ENCODE assay signal across 8 cellular contexts in genomic region chr1:147890177-147890790, GRCh38. TPM values are rescaled to one million over a fixed set of nuclear protein-coding genes. Genes with fewer than 3 reads are reported as not detected.
DNase-seq lines count a peak whose midpoint lies in the region; ATAC-seq, FAIRE-seq and TF ChIP-seq lines count a peak whose summit lies in the region.

No MANE protein-coding gene starts in this region.

- no peak overlapping the region for H3K27ac ChIP-seq in RWPE2 (ENCODE audit: poor library complexity, severe bottlenecking)

- no peaks in the 10 kb centered on the region for H3K27me3 ChIP-seq in RWPE2 (ENCODE audit: insufficient read depth, poor library complexity, severe bottlenecking)

- no peak for FAIRE-seq in HTR-8/SVneo (lab: Jason Lieb, UNC)

- DNase-seq in NCI-H2029 (lab: John Stamatoyannopoulos, UW) (peak; percentile 3), NCI-H2029 treated with DMSO at 0.1 percent for 48 hours (lab: John Stamatoyannopoulos, UW) (no peak), HTR-8/SVneo (ENCODE audit: insufficient read length, low spot score) (peak; percentile 65), RWPE2 (ENCODE audit: low spot score) (peak; percentile 75), Right ventricle myocardium inferior (ENCODE audit: missing footprints) (no peak), renal cortical epithelial cell (ENCODE audit: low read depth) (peak; percentile 61)
- peak; percentile 39 for DNase-seq in activated effector memory CD4-positive, alpha-beta T cell treated with Interleukin-2 at 50 U/mL for 16 hours

- no peak overlapping the region for H3K4me3 ChIP-seq in RWPE2 (ENCODE audit: severe bottlenecking)

- ATAC-seq in RWPE2 (ENCODE audit: low read depth) (peak; percentile 95), Right ventricle myocardium inferior (peak; percentile 89), GM21360 (IDR thresholded peaks at IDR 0.05; ENCODE audit: unreplicated experiment) (no peak)

- H3K9me3 ChIP-seq in RWPE2 (ENCODE audit: severe bottlenecking) = no peaks in the 10 kb centered on the region

- peak; percentile 86 for TF ChIP-seq CTCF in RWPE2 (IDR thresholded peaks at IDR 0.05; ENCODE audit: poor library complexity, severe bottlenecking)

- H3K36me3 ChIP-seq in RWPE2 (ENCODE audit: low read depth) = no peaks in the 10 kb centered on the region

- peaks cover 4% of the 10 kb centered on the region for H3K4me1 ChIP-seq in RWPE2 (ENCODE audit: insufficient read depth, poor library complexity, severe bottlenecking)

- intact Hi-C loops in Right ventricle myocardium inferior (cut with DNase I) = loop anchor here (5.0 kb wide), 2 partner anchors 118 to 393 kb away; no protein-coding TSS in a partner anchor

RNA-seq across cellular contexts. Expression of gene GJA8, which starts 12.3 kb away (rescaled TPM):
- total RNA-seq in Right ventricle myocardium inferior = not detected
- not detected in 2 replicates for total RNA-seq in renal cortical epithelial cell

RNA-seq across cellular contexts. Expression of gene GPR89B, which starts 37.9 kb away (rescaled TPM):
- total RNA-seq in Right ventricle myocardium inferior = 8.0 TPM
- total RNA-seq in renal cortical epithelial cell = 18.1 and 26.4 TPM in 2 replicates

Comparison
In these comparisons a context has a peak if more than half of its experiments do, and no peak if none do; other contexts are left out.
1. DNase-seq: peak in NCI-H2029 (single experiment), HTR-8/SVneo (single experiment), RWPE2 (single experiment), activated effector memory CD4-positive, alpha-beta T cell treated with Interleukin-2 at 50 U/mL for 16 hours (single experiment) and renal cortical epithelial cell (single experiment); none in NCI-H2029 treated with DMSO at 0.1 percent for 48 hours (single experiment) and Right ventricle myocardium inferior (single experiment).